In the genomic region with DNA sequence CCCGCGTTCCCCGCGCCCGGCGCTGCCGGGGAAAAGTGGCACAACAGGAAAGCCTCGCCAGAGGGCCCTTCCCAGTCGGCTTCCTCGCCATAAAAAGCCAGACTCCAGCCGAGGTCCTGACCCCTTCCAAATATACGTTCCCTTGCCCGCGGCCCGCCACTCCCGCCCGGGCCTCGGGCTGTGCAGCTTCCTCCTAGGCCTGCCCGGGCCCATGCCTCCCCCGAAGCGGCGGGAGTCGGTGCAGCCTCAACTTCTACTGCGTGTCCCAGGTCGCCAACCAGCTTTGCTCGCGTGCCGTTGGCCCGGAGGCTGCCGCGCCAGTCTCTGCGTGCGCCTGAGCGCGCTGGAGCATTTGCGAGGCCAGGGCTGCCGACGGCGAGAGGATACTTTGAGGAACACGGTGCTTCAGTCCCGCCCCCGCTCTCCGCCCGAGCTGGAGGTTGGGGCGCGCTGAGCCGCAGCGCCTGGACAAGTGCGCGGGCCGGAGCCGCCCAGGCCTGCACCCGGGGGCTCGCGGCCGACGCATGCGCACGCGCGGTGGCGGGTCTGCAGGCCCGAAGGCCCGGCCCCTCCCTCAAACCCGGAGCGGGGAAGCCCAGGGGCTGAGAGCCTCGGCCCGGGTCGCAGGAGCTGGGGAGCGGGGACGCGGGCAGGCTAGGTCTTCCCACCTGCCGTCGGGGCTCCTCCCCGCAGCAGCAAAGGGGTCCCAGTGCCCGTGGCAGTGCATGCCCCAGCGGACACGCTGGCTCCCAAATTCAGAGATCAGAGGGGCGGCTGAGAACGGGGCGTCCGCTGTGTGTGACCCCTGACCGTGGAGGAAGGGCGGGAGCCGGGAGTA, we compare ENCODE assay signal across 9 cellular contexts. TPM values are rescaled to one million over a fixed set of nuclear protein-coding genes. Genes with fewer than 3 reads are reported as not detected.
DNase-seq lines count a peak whose midpoint lies in the region; ATAC-seq and TF ChIP-seq lines count a peak whose summit lies in the region.
"Had no signal": no experiment of that assay in that cellular context is flagged by ENCODE, and none has a peak within 500 bp of the region (broad histone marks: within the 10 kb centered on the region; RNA-seq: fewer than 3 reads in every experiment).

No MANE protein-coding gene starts in this region.

- 16 to 30% methylated on average over 85 of the region's 85 CpGs for WGBS in heart right ventricle, 2 donors

- TF ChIP-seq CTCF in heart right ventricle (IDR thresholded peaks at IDR 0.05) (no peak), foreskin keratinocyte (conservative IDR thresholded peaks at IDR 0.05) (no peak), vagina (IDR thresholded peaks at IDR 0.05) (no peak)

- no peak for TF ChIP-seq POLR2A in vagina (IDR thresholded peaks at IDR 0.05)

- no peaks in the 10 kb centered on the region for H3K9me3 ChIP-seq in heart right ventricle
- H3K9me3 ChIP-seq in neuron (ENCODE audit: low read length), result peaks cover 17% of the 10 kb centered on the region
- no peaks in the 10 kb centered on the region for H3K9me3 ChIP-seq in vagina

- peaks cover 0 to 29% (median 12%) of the 10 kb centered on the region in 9 donors for H3K4me1 ChIP-seq in heart right ventricle
- no peaks in the 10 kb centered on the region for H3K4me1 ChIP-seq in foreskin keratinocyte
- H3K4me1 ChIP-seq in neuron (ENCODE audit: insufficient read depth, low read length), result peaks cover 3% of the 10 kb centered on the region
- H3K4me1 ChIP-seq in vagina, result peaks cover 10% of the 10 kb centered on the region

- H3K27me3 ChIP-seq in heart right ventricle, result peaks cover 0 to 100% (median 54%) of the 10 kb centered on the region in 7 donors
- no peaks in the 10 kb centered on the region for H3K27me3 ChIP-seq in foreskin keratinocyte
- H3K27me3 ChIP-seq in neuron (ENCODE audit: insufficient read depth, low read length), result peaks cover 97% of the 10 kb centered on the region
- H3K27me3 ChIP-seq in vagina, result no peaks in the 10 kb centered on the region

- intact Hi-C loops in heart right ventricle (cut with DNase I), result loop anchor here in 1 of 10 donors (5.0 to 10.0 kb wide), 2 partner anchors 185 to 482 kb away; no protein-coding TSS in a partner anchor
- intact Hi-C loops in cardiac septum (cut with DNase I), result loop anchor here (5.0 to 10.0 kb wide), 3 partner anchors 67 to 405 kb away; no protein-coding TSS in a partner anchor
- intact Hi-C loops in vagina (cut with DNase I), result loop anchor here (10.0 kb wide), 1 partner anchor 295 kb away; no protein-coding TSS in a partner anchor

- DNase-seq in heart right ventricle, result no peak
- no peak for DNase-seq in cardiac septum (ENCODE audit: low spot score)
- DNase-seq in foreskin keratinocyte, result no peak
- DNase-seq in vagina (ENCODE audit: extremely low spot score in 2 of 2), result no peak
- no peak for DNase-seq in ACHN
- no peak for DNase-seq in EL
- no peak for DNase-seq in stimulated activated CD4-positive, alpha-beta T cell treated with anti-CD3 and anti-CD28 coated beads, Interleukin-12 subunit alpha, Interleukin-12 subunit beta, amount 100 ng/mL, for 4 hours
- DNase-seq: activated CD4-positive, alpha-beta T cell treated with anti-CD3 and anti-CD28 coated beads for 1 hour had no signal

- peak overlapping the region; percentile 57 for H2AFZ ChIP-seq in neuron (ENCODE audit: low read depth, low read length)

- H3K27ac ChIP-seq in heart right ventricle (peak overlapping the region in 3 of 10 donors; percentile 7 to 56 (median 43)), foreskin keratinocyte (no peak overlapping the region), vagina (no peak overlapping the region)

- H3K4me3 ChIP-seq in heart right ventricle (peak overlapping the region in 9 of 10 donors; percentile 14 to 45 (median 37)), neuron (ENCODE audit: low read length) (peak overlapping the region; percentile 27), vagina (peak overlapping the region; percentile 22 to 24)

- in situ Hi-C loops in ACHN (cut with HindIII; ENCODE audit: low pct_ligation_motif_present, low pct_unique_long_range_greater_than_20kb, low sequenced_read_pairs), result no loop called here

- peak in 4 of 8 donors; percentile 7 to 21 (median 14) for ATAC-seq in heart right ventricle
- ATAC-seq in foreskin keratinocyte, result peak; percentile 25

- no peaks in the 10 kb centered on the region for H3K36me3 ChIP-seq in heart right ventricle
- no peaks in the 10 kb centered on the region for H3K36me3 ChIP-seq in neuron (ENCODE audit: insufficient read depth, low read length)
- H3K36me3 ChIP-seq in vagina, result no peaks in the 10 kb centered on the region

RNA-seq across cellular contexts. Expression of gene FOXC1, which starts 10.2 kb away (rescaled TPM):
- 1 to 10 TPM; 2.8 to 7.4 (median 4.3) TPM for total RNA-seq in heart right ventricle
- 1 to 10 TPM; 3.0 to 3.6 TPM for polyA plus RNA-seq in heart right ventricle
- 6.4 TPM for total RNA-seq in cardiac septum
- total RNA-seq in foreskin keratinocyte, result 3.5 and 5.0 TPM in 2 replicates
- polyA plus RNA-seq in foreskin keratinocyte, result 1.7 and 3.0 TPM in 2 replicates
- 9.8 TPM for total RNA-seq in vagina
